In genomic region chr9:35526087-35526801, GRCh38 we compare ENCODE assay signal across 1 cellular context.
TF ChIP-seq lines count a peak whose summit lies in the region.

No MANE protein-coding gene starts in this region.

TF ChIP-seq in Ishikawa, 13 proteins besides CTCF, POLR2A, EP300 and RAD21 (continued from another document):
- TF ChIP-seq, protein P1, sequence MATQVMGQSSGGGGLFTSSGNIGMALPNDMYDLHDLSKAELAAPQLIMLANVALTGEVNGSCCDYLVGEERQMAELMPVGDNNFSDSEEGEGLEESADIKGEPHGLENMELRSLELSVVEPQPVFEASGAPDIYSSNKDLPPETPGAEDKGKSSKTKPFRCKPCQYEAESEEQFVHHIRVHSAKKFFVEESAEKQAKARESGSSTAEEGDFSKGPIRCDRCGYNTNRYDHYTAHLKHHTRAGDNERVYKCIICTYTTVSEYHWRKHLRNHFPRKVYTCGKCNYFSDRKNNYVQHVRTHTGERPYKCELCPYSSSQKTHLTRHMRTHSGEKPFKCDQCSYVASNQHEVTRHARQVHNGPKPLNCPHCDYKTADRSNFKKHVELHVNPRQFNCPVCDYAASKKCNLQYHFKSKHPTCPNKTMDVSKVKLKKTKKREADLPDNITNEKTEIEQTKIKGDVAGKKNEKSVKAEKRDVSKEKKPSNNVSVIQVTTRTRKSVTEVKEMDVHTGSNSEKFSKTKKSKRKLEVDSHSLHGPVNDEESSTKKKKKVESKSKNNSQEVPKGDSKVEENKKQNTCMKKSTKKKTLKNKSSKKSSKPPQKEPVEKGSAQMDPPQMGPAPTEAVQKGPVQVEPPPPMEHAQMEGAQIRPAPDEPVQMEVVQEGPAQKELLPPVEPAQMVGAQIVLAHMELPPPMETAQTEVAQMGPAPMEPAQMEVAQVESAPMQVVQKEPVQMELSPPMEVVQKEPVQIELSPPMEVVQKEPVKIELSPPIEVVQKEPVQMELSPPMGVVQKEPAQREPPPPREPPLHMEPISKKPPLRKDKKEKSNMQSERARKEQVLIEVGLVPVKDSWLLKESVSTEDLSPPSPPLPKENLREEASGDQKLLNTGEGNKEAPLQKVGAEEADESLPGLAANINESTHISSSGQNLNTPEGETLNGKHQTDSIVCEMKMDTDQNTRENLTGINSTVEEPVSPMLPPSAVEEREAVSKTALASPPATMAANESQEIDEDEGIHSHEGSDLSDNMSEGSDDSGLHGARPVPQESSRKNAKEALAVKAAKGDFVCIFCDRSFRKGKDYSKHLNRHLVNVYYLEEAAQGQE (IDR thresholded peaks at IDR 0.05; ENCODE audit: low read depth) = no peak
TF ChIP-seq in Ishikawa: peak in this region for 1.
